ENCODE assay signal across 1 cellular context in the genomic region with DNA sequence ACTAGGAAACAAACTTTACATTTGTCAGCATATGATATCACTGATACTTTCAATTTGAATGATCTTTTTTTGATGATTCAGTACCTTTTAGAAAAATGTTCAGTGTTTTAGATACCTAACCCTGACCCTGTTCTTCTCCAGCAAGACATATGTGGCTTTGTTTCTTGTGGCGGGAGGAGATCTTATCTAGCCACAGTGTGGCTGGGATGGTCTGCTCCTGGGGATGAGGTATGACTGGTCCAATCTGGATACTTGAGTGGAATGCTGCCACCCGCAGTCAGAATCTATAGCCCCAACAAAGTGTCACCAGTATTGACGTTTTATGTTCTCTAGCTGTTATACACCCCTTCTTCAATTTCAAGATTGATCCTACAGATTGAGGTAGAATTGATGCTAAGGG.
TF ChIP-seq lines count a peak whose summit lies in the region.

No MANE protein-coding gene starts in this region.

TF ChIP-seq in WTC11, 78 proteins besides CTCF, POLR2A, EP300 and RAD21 (continued from another document):
- TF ChIP-seq ZNF281 (CRISPR knock-in tag; IDR thresholded peaks at IDR 0.05) = no peak
- no peak for TF ChIP-seq ZBTB21 (CRISPR knock-in tag; IDR thresholded peaks at IDR 0.05; ENCODE audit: borderline replicate concordance)
- TF ChIP-seq FOXJ3 (CRISPR knock-in tag; IDR thresholded peaks at IDR 0.05; ENCODE audit: borderline replicate concordance) = no peak
- no peak for TF ChIP-seq PRDM15 (CRISPR knock-in tag; IDR thresholded peaks at IDR 0.05)
